11 cellular contexts compared by ENCODE assay signal in genomic region chr1:46520063-46520911, GRCh38. TPM values are rescaled to one million over a fixed set of nuclear protein-coding genes. Genes with fewer than 3 reads are reported as not detected.
DNase-seq lines count a peak whose midpoint lies in the region; TF ChIP-seq lines count a peak whose summit lies in the region.
"Had no signal": no experiment of that assay in that cellular context is flagged by ENCODE, and none has a peak within 500 bp of the region (broad histone marks: within the 10 kb centered on the region; RNA-seq: fewer than 3 reads in every experiment).

No MANE protein-coding gene starts in this region.

- H3K4me1 Mint-ChIP-seq in brain (peaks cover 53% of the 10 kb centered on the region), mesothelial cell of epicardium (peaks cover 54% of the 10 kb centered on the region)
- H3K4me1 Mint-ChIP-seq: activated B cell treated with CpG ODN at 0.5 μM for 24 hours had no signal

- TF ChIP-seq CTCF in brain (conservative IDR thresholded peaks at IDR 0.05): no peak
- TF ChIP-seq CTCF in mesothelial cell of epicardium (IDR thresholded peaks at IDR 0.05; ENCODE audit: unreplicated experiment): no peak

- peaks cover 0 to 2% (median 0%) of the 10 kb centered on the region in 5 experiments for H3K9me3 Mint-ChIP-seq in brain
- H3K9me3 Mint-ChIP-seq in mesothelial cell of epicardium: no peaks in the 10 kb centered on the region
- H3K9me3 Mint-ChIP-seq: activated B cell treated with CpG ODN at 0.5 μM for 24 hours, memory B cell had no signal

- peaks cover 60% of the 10 kb centered on the region for H3K27me3 Mint-ChIP-seq in brain
- H3K27me3 Mint-ChIP-seq in mesothelial cell of epicardium (ENCODE audit: low read depth): peaks cover 52% of the 10 kb centered on the region

- DNase-seq in DMS153 (lab: John Stamatoyannopoulos, UW) (peak; percentile 41), M059J (ENCODE audit: low read depth) (peak; percentile 94), mesothelial cell of epicardium (ENCODE audit: low spot score in 2 of 2, unreplicated experiment in 2 of 2) (peak in 1 of 2 experiments; percentile 68), DMS114 treated with DMSO at 0.1 percent for 48 hours (lab: John Stamatoyannopoulos, UW; ENCODE audit: unreplicated experiment) (no peak), NCI-H1048 (lab: John Stamatoyannopoulos, UW) (no peak)
- no peak for DNase-seq in activated T-cell treated with anti-CD3 and anti-CD28 coated beads, Interleukin-2, amount 50 U/mL, for 48 hours
- no peak for DNase-seq in activated CD4-positive, alpha-beta T cell treated with anti-CD3 and anti-CD28 coated beads for 4 hours
- DNase-seq: activated B cell treated with CpG ODN at 0.5 μM for 24 hours; central memory CD4-positive, alpha-beta T cell had no signal

- H3K4me3 Mint-ChIP-seq in brain (peak overlapping the region in 2 of 5 experiments; percentile 2 to 28), mesothelial cell of epicardium (no peak overlapping the region)
- H3K4me3 Mint-ChIP-seq: activated B cell treated with CpG ODN at 0.5 μM for 24 hours, memory B cell had no signal

- peak overlapping the region; percentile 33 to 83 (median 66) for H3K27ac Mint-ChIP-seq in brain
- peak overlapping the region; percentile 36 for H3K27ac Mint-ChIP-seq in mesothelial cell of epicardium
- H3K27ac Mint-ChIP-seq: activated B cell treated with CpG ODN at 0.5 μM for 24 hours, memory B cell had no signal

- H3K36me3 Mint-ChIP-seq in brain (no peaks in the 10 kb centered on the region), mesothelial cell of epicardium (no peaks in the 10 kb centered on the region)
- H3K36me3 Mint-ChIP-seq: memory B cell had no signal

RNA-seq across cellular contexts. Expression of gene DMBX1, which starts 30.7 kb away (rescaled TPM):
- not detected in 2 replicates for total RNA-seq in M059J (2014; rRNA removed; shearing (Covaris generic))
- not detected for polyA plus RNA-seq in brain (ENCODE audit: insufficient read depth, low read depth, low replicate concordance)
- total RNA-seq in mesothelial cell of epicardium: not detected in 3 replicates
- total RNA-seq: activated B cell treated with CpG ODN at 0.5 μM for 24 hours had no signal

RNA-seq across cellular contexts. Expression of gene KNCN, which starts 31.2 kb away (rescaled TPM):
- total RNA-seq in M059J (2014; rRNA removed; shearing (Covaris generic)): not detected in 2 replicates
- 0.54 TPM for polyA plus RNA-seq in brain (ENCODE audit: insufficient read depth, low read depth, low replicate concordance)
- not detected in 3 replicates for total RNA-seq in mesothelial cell of epicardium
- total RNA-seq: activated B cell treated with CpG ODN at 0.5 μM for 24 hours had no signal

Comparison
In these comparisons a context has a peak if more than half of its experiments do, and no peak if none do; other contexts are left out.
1. DNase-seq: peak in DMS153 (single experiment) and M059J (single experiment); none in activated T-cell treated with anti-CD3 and anti-CD28 coated beads, Interleukin-2, amount 50 U/mL, for 48 hours (0 of 2), DMS114 treated with DMSO at 0.1 percent for 48 hours (single experiment), NCI-H1048 (single experiment) and activated CD4-positive, alpha-beta T cell treated with anti-CD3 and anti-CD28 coated beads for 4 hours (0 of 2).